In genomic region chr6:21459646-21460045, GRCh38 we compare ENCODE assay signal across 19 cellular contexts.
A peak's percentile ranks its signal among the peaks of the same experiment; 100 is the strongest.
DNase-seq lines count a peak whose midpoint lies in the region; ATAC-seq and TF ChIP-seq lines count a peak whose summit lies in the region.
"Had no signal": no experiment of that assay in that cellular context is flagged by ENCODE, and none has a peak within 500 bp of the region (broad histone marks: within the 10 kb centered on the region; RNA-seq: fewer than 3 reads in every experiment).

No MANE protein-coding gene starts in this region.

- 76% methylated on average over 2 of the region's 4 CpGs; no CpG with 5 or more reads in 1 of the 2 experiments for WGBS in mesodermal cell (ENCODE audit: insufficient coverage in 2 of 2), 2 experiments
- 1% methylated on average over 4 of the region's 4 CpGs for WGBS in smooth muscle cell (ENCODE audit: low lambda C conversion rate)

- H3K9me3 ChIP-seq in cardiac muscle cell (ENCODE audit: low read depth), result no peaks in the 10 kb centered on the region
- H3K9me3 ChIP-seq in right atrium auricular region, result no peaks in the 10 kb centered on the region
- H3K9me3 ChIP-seq in mesodermal cell (ENCODE audit: control insufficient read depth, low read length), result no peaks in the 10 kb centered on the region
- H3K9me3 ChIP-seq in smooth muscle cell (replicated peaks; ENCODE audit: low read depth), result no peaks in the 10 kb centered on the region
- H3K9me3 ChIP-seq in osteoblast (ENCODE audit: low read depth, low read length), result no peaks in the 10 kb centered on the region
- H3K9me3 ChIP-seq: BLaER1 had no signal

- H3K27me3 ChIP-seq in cardiac muscle cell (no peaks in the 10 kb centered on the region), right atrium auricular region (no peaks in the 10 kb centered on the region), smooth muscle cell (ENCODE audit: low read depth) (no peaks in the 10 kb centered on the region), osteoblast (ENCODE audit: insufficient read depth, low read length) (no peaks in the 10 kb centered on the region)
- H3K27me3 ChIP-seq: BLaER1 had no signal

- no peak overlapping the region for H3K4me3 ChIP-seq in cardiac muscle cell
- H3K4me3 ChIP-seq in right atrium auricular region, result no peak overlapping the region
- H3K4me3 ChIP-seq in mesodermal cell (ENCODE audit: extremely low read depth, insufficient read depth, low read length, poor library complexity, severe bottlenecking), result no peak overlapping the region
- no peak overlapping the region for H3K4me3 ChIP-seq in smooth muscle cell
- H3K4me3 ChIP-seq in osteoblast (ENCODE audit: insufficient read depth, low read length), result no peak overlapping the region
- H3K4me3 ChIP-seq: BLaER1 had no signal

- peaks cover 14% of the 10 kb centered on the region for H3K4me1 ChIP-seq in cardiac muscle cell (ENCODE audit: low read depth)
- H3K4me1 ChIP-seq in right atrium auricular region, result peaks cover 0 to 11% of the 10 kb centered on the region in 2 donors
- peaks cover 11% of the 10 kb centered on the region for H3K4me1 ChIP-seq in mesodermal cell (ENCODE audit: control insufficient read depth, insufficient read depth, low read length, poor library complexity, severe bottlenecking)
- peaks cover 6% of the 10 kb centered on the region for H3K4me1 ChIP-seq in smooth muscle cell (ENCODE audit: low read depth)
- H3K4me1 ChIP-seq in osteoblast (ENCODE audit: insufficient read depth, low read length), result no peaks in the 10 kb centered on the region
- H3K4me1 ChIP-seq: BLaER1 had no signal

- H3F3A ChIP-seq in smooth muscle cell (ENCODE audit: low read depth), result peaks cover 4% of the 10 kb centered on the region

- H3K27ac ChIP-seq in cardiac muscle cell, result no peak overlapping the region
- H3K27ac ChIP-seq in right atrium auricular region, result no peak overlapping the region
- peak overlapping the region; percentile 62 for H3K27ac ChIP-seq in mesodermal cell (ENCODE audit: low read depth, low read length, severe bottlenecking)
- H3K27ac ChIP-seq in smooth muscle cell (ENCODE audit: low read depth), result no peak overlapping the region
- no peak overlapping the region for H3K27ac ChIP-seq in osteoblast (ENCODE audit: low read depth, low read length)
- H3K27ac ChIP-seq: BLaER1 had no signal

- no peak overlapping the region for H3K9ac ChIP-seq in smooth muscle cell (ENCODE audit: low read depth)
- H3K9ac ChIP-seq: BLaER1 had no signal

- no peaks in the 10 kb centered on the region for H3K36me3 ChIP-seq in cardiac muscle cell
- H3K36me3 ChIP-seq in right atrium auricular region, result no peaks in the 10 kb centered on the region
- no peaks in the 10 kb centered on the region for H3K36me3 ChIP-seq in mesodermal cell (ENCODE audit: control insufficient read depth, insufficient read depth, low read length)
- no peaks in the 10 kb centered on the region for H3K36me3 ChIP-seq in smooth muscle cell (ENCODE audit: low read depth)
- no peaks in the 10 kb centered on the region for H3K36me3 ChIP-seq in osteoblast (ENCODE audit: insufficient read depth, low read length)
- H3K36me3 ChIP-seq: BLaER1 had no signal

- no peak for TF ChIP-seq CTCF in cardiac muscle cell (IDR thresholded peaks at IDR 0.05; ENCODE audit: low read depth, low read length)
- TF ChIP-seq CTCF in right atrium auricular region (IDR thresholded peaks at IDR 0.05), result no peak
- TF ChIP-seq CTCF in smooth muscle cell (IDR thresholded peaks at IDR 0.05; ENCODE audit: borderline replicate concordance, insufficient read depth, poor library complexity, severe bottlenecking), result no peak
- TF ChIP-seq CTCF in omental fat pad (IDR thresholded peaks at IDR 0.05), result no peak
- no peak for TF ChIP-seq CTCF in osteoblast (IDR thresholded peaks at IDR 0.05; ENCODE audit: extremely low read depth, low read depth, low read length)

- no peaks in the 10 kb centered on the region for H3K79me2 ChIP-seq in smooth muscle cell (ENCODE audit: low read depth)
- no peaks in the 10 kb centered on the region for H3K79me2 ChIP-seq in osteoblast (ENCODE audit: insufficient read depth, low read length)

- H3K4me2 ChIP-seq in smooth muscle cell (peak overlapping the region; percentile 60), osteoblast (ENCODE audit: insufficient read depth, low read length) (no peak overlapping the region)
- H3K4me2 ChIP-seq: BLaER1 had no signal

- DNase-seq in cardiac muscle cell (ENCODE audit: low read depth in 1 of 2, low spot score in 1 of 2) (peak; percentile 20 to 27), right atrium auricular region (ENCODE audit: low spot score) (no peak), amniotic epithelial cell (ENCODE audit: low read depth) (peak; percentile 41), smooth muscle cell (lab: John Stamatoyannopoulos, UW; ENCODE audit: unreplicated experiment) (no peak), omental fat pad (ENCODE audit: low spot score) (no peak), osteoblast (ENCODE audit: insufficient read length, low spot score, missing footprints) (no peak)
- DNase-seq: 8988T; CD4-positive, alpha-beta memory T cell; DMS53; DND-41; EL; GOT3; H7; HFFc6 had no signal

- H2AFZ ChIP-seq in smooth muscle cell (ENCODE audit: low read depth) (peak overlapping the region; percentile 6), osteoblast (ENCODE audit: low read length) (no peak overlapping the region)

- ATAC-seq in omental fat pad (ENCODE audit: low FRiP score), result no peak
- no peak for ATAC-seq in HG03108 (IDR thresholded peaks at IDR 0.05; ENCODE audit: unreplicated experiment)
- ATAC-seq: HCT116, HepG2 had no signal

- H4K20me1 ChIP-seq in smooth muscle cell (ENCODE audit: low read depth) (no peaks in the 10 kb centered on the region), osteoblast (ENCODE audit: insufficient read depth, low read length) (no peaks in the 10 kb centered on the region)
- H4K20me1 ChIP-seq: BLaER1 had no signal

Comparison
In these comparisons a context has a peak if more than half of its experiments do, and no peak if none do; other contexts are left out.
1. DNase-seq: peak in cardiac muscle cell (2 of 2) and amniotic epithelial cell (single experiment); none in right atrium auricular region (single experiment), smooth muscle cell (single experiment), omental fat pad (single experiment) and osteoblast (single experiment).